8 cellular contexts compared by ENCODE assay signal in the genomic region with DNA sequence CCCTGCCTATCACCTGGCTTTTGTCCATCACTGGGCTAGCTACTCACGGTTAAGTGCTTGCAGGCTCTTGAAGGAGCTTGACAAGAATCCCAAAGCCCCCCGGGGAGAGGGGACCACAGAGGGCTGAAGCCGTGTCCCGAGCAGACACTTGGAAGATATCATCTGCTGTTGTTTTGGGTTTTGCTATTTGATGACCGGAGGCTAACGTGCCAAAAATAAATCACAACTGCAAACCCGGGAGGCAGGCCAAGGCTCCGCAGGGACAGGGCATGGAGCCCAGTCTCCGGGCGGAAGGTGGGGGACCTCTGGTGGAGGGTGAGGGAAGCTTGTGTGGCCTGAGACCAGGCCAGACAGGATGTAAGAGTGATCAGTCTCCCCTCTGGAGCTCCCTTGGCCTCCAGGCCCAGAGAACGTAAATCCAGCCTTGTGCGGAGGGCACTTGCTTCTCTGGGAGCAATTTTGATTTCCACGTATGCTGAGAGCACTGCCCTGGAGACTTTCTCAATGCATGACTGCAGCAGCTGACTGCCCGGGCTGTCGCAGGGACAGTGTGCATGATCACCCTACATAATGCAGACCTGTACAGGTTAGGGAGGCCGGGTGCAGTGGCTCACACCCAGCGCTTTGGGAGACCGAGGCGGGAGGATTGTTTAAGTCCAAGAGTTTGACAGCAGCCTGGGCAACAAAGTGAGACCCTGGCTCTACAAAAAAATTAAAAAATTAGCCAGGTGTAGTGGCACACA. TPM values are rescaled to one million over a fixed set of nuclear protein-coding genes. Genes with fewer than 3 reads are reported as not detected.
DNase-seq lines count a peak whose midpoint lies in the region; ATAC-seq and TF ChIP-seq lines count a peak whose summit lies in the region.

TSS of gene PHKG1 (minus strand) at position 164 of the 743 bp plus-strand sequence. CDS start 4,011 bp downstream, outside the sequence.

- H3K27me3 ChIP-seq in adipocyte (replicated peaks; ENCODE audit: control insufficient read depth, insufficient read depth, low read length) (no peaks in the 10 kb centered on the region), heart right ventricle (no peaks in the 10 kb centered on the region)

- H3K4me1 ChIP-seq in adipocyte (ENCODE audit: control insufficient read depth, insufficient read depth, low read length) (peaks cover 31% of the 10 kb centered on the region), heart right ventricle (peaks cover 3 to 41% (median 25%) of the 10 kb centered on the region in 9 donors)

- H3K27ac ChIP-seq in heart right ventricle = peak within 1 kb of the TSS; percentile 74 to 92 (median 84)

- H3K4me3 ChIP-seq in AG09309 (ENCODE audit: control insufficient read depth, low read depth, low read length) = no peak within 1 kb of the TSS
- peak within 1 kb of the TSS; percentile 79 for H3K4me3 ChIP-seq in adipocyte (ENCODE audit: low read length)
- H3K4me3 ChIP-seq in heart right ventricle = peak within 1 kb of the TSS in 9 of 10 donors; percentile 25 to 49 (median 42)

- 26 to 32% methylated on average over 19 of the region's 19 CpGs for WGBS in heart right ventricle, 2 donors

- intact Hi-C loops in heart right ventricle (cut with DNase I) = no loop called here

- H3K36me3 ChIP-seq in adipocyte (ENCODE audit: control insufficient read depth, insufficient read depth, low read length, severe bottlenecking) (peaks cover 11% of the 10 kb centered on the region), heart right ventricle (peaks cover 0 to 17% (median 7%) of the 10 kb centered on the region in 9 donors)

- H3K9me3 ChIP-seq in adipocyte (ENCODE audit: control insufficient read depth, low read length) = no peaks in the 10 kb centered on the region
- no peaks in the 10 kb centered on the region for H3K9me3 ChIP-seq in heart right ventricle

- H3K9ac ChIP-seq in adipocyte (ENCODE audit: low read length) = peak within 1 kb of the TSS; percentile 89

- ATAC-seq in heart right ventricle (peak; percentile 88 to 94 (median 91)), GM21360 (IDR thresholded peaks at IDR 0.05; ENCODE audit: unreplicated experiment) (no peak)

- DNase-seq in AG09309 (ENCODE audit: low read depth) = peak; percentile 72
- DNase-seq in HuH-7.5 (ENCODE audit: low spot score) = peak; percentile 66
- peak; percentile 92 for DNase-seq in adipocyte (ENCODE audit: low read depth)
- DNase-seq in heart right ventricle = peak; percentile 89
- peak; percentile 35 for DNase-seq in renal cortical epithelial cell (ENCODE audit: low read depth)
- no peak for DNase-seq in T-helper 1 cell
- DNase-seq in stimulated activated CD4-positive, alpha-beta T cell treated with anti-CD3 and anti-CD28 coated beads, Interleukin-12 subunit alpha, Interleukin-12 subunit beta, amount 100 ng/mL, for 4 hours = no peak

- TF ChIP-seq CTCF in AG09309 (IDR thresholded peaks at IDR 0.05; ENCODE audit: control insufficient read depth, insufficient read depth, low read depth, low read length, missing control alignments) (peak; percentile 77), heart right ventricle (IDR thresholded peaks at IDR 0.05) (peak; percentile 60 to 86 (median 69))

RNA-seq across cellular contexts. Expression of gene PHKG1, which starts in this region (rescaled TPM):
- total RNA-seq in heart right ventricle = 10 to 100 TPM; 17.1 to 52.2 (median 24.1) TPM
- polyA plus RNA-seq in heart right ventricle = 10 to 100 TPM in 1 of 2 donors, 1 to 10 TPM in 1; 2.3 to 14.8 TPM
- 0.15 TPM in 1 of 2 replicates, not detected in the other for total RNA-seq in renal cortical epithelial cell

Comparison
In these comparisons a context has a peak if more than half of its experiments do, and no peak if none do; other contexts are left out.
1. RNA of gene PHKG1 (total RNA-seq): 17.1 to 52.2 TPM in heart right ventricle; 0.15 TPM in renal cortical epithelial cell; every median in the first group is over 10 times any median in the second.
2. Peak in DNase-seq in renal cortical epithelial cell; RNA of the gene not detected or under 1 TPM.
3. DNase-seq: peak in AG09309 (single experiment), HuH-7.5 (single experiment), adipocyte (single experiment) and heart right ventricle (2 of 2); none in T-helper 1 cell (0 of 5) and stimulated activated CD4-positive, alpha-beta T cell treated with anti-CD3 and anti-CD28 coated beads, Interleukin-12 subunit alpha, Interleukin-12 subunit beta, amount 100 ng/mL, for 4 hours (single experiment).